In genomic region chr11:45713573-45713972, GRCh38 we compare ENCODE assay signal across 21 cellular contexts. TPM values are rescaled to one million over a fixed set of nuclear protein-coding genes. Genes with fewer than 3 reads are reported as not detected.
DNase-seq lines count a peak whose midpoint lies in the region; ATAC-seq and TF ChIP-seq lines count a peak whose summit lies in the region.
"Had no signal": no experiment of that assay in that cellular context is flagged by ENCODE, and none has a peak within 500 bp of the region (broad histone marks: within the 10 kb centered on the region; RNA-seq: fewer than 3 reads in every experiment).

No MANE protein-coding gene starts in this region.

- H3K27me3 Mint-ChIP-seq in MCF 10A (ENCODE audit: insufficient read depth, unreplicated experiment), result peaks cover 39% of the 10 kb centered on the region
- peaks cover 49% of the 10 kb centered on the region for H3K27me3 Mint-ChIP-seq in activated T-helper 17 cell treated with anti-CD3 and anti-CD28 coated beads, Interleukin-2, amount 50 U/mL, for 72 hours

- H3K9me3 ChIP-seq in breast epithelium, result no peaks in the 10 kb centered on the region
- H3K9me3 ChIP-seq: BLaER1 had no signal

- H3K9me3 Mint-ChIP-seq in MCF 10A (ENCODE audit: unreplicated experiment), result no peaks in the 10 kb centered on the region
- H3K9me3 Mint-ChIP-seq in activated T-helper 17 cell treated with anti-CD3 and anti-CD28 coated beads, Interleukin-2, amount 50 U/mL, for 72 hours, result no peaks in the 10 kb centered on the region

- no peaks in the 10 kb centered on the region for H3K36me3 ChIP-seq in breast epithelium
- H3K36me3 ChIP-seq: BLaER1 had no signal

- H3K27ac Mint-ChIP-seq in MCF 10A (ENCODE audit: low read depth, unreplicated experiment), result no peak overlapping the region
- no peak overlapping the region for H3K27ac Mint-ChIP-seq in activated T-helper 17 cell treated with anti-CD3 and anti-CD28 coated beads, Interleukin-2, amount 50 U/mL, for 72 hours
- H3K27ac Mint-ChIP-seq: CD4-positive, CD25-positive, alpha-beta regulatory T cell had no signal

- BruUV-seq in MCF 10A (replicated peaks; lab: Mats Ljungman, UMichigan), result no TSS peak

- peak; percentile 38 for ATAC-seq in activated T-helper 17 cell treated with anti-CD3 and anti-CD28 coated beads, Interleukin-2, amount 50 U/mL, for 72 hours (replicated peaks)
- no peak for ATAC-seq in HG03108 (IDR thresholded peaks at IDR 0.05; ENCODE audit: unreplicated experiment)

- no peak overlapping the region for H3K4me3 Mint-ChIP-seq in MCF 10A (ENCODE audit: unreplicated experiment)
- no peak overlapping the region for H3K4me3 Mint-ChIP-seq in activated T-helper 17 cell treated with anti-CD3 and anti-CD28 coated beads, Interleukin-2, amount 50 U/mL, for 72 hours
- H3K4me3 Mint-ChIP-seq: CD4-positive, CD25-positive, alpha-beta regulatory T cell had no signal

- H3K4me3 ChIP-seq in breast epithelium, result no peak overlapping the region
- no peak overlapping the region for H3K4me3 ChIP-seq in fibroblast of mammary gland (ENCODE audit: control insufficient read depth, low read depth, low read length)
- H3K4me3 ChIP-seq: BLaER1, PC-9, SK-N-MC had no signal

- intact Hi-C loops in MCF 10A (cut with micrococcal nuclease), result no loop called here
- intact Hi-C loops in breast epithelium (cut with DNase I; ENCODE audit: low total_unique reads), result no loop called here

- POLR2A ChIA-PET in MCF 10A (lab: Yijun Ruan, JAX), result interaction anchor here (0.6 to 1.1 kb wide), 2 partner anchors 10 to 23 kb away, joined by 3 read pairs; no protein-coding TSS in a partner anchor

- CTCF ChIA-PET in MCF 10A (lab: Yijun Ruan, JAX), result interaction anchor here (0.7 to 2.0 kb wide), 4 partner anchors 58 to 374 kb away, joined by 4 to 8 read pairs (median 6); no protein-coding TSS in a partner anchor

- no peaks in the 10 kb centered on the region for H3K4me1 ChIP-seq in breast epithelium

- no peak overlapping the region for H3K27ac ChIP-seq in breast epithelium
- H3K27ac ChIP-seq: BLaER1, PC-9, SK-N-MC had no signal

- DNase-seq in MCF 10A (ENCODE audit: unreplicated experiment) (peak; percentile 38), breast epithelium (ENCODE audit: low spot score in 2 of 2) (no peak), fibroblast of mammary gland (ENCODE audit: low read depth) (peak; percentile 28), DMS53 treated with DMSO at 0.1 percent for 48 hours (lab: John Stamatoyannopoulos, UW; ENCODE audit: unreplicated experiment) (no peak), cerebellar cortex (ENCODE audit: low spot score) (no peak)
- DNase-seq: CD4-positive, CD25-positive, alpha-beta regulatory T cell; H7; IMR-90; KG1; MM.1S; NCI-H2029 treated with DMSO at 0.1 percent for 48 hours; NCI-H446 treated with DMSO at 0.1 percent for 48 hours; NCI-H526 treated with DMSO at 0.1 percent for 48 hours; PC-9; RPMI8226; SHP77 had no signal

- TF ChIP-seq POLR2A in breast epithelium (IDR thresholded peaks at IDR 0.05), result no peak

- no peaks in the 10 kb centered on the region for H3K36me3 Mint-ChIP-seq in MCF 10A (ENCODE audit: insufficient read depth, unreplicated experiment)
- no peaks in the 10 kb centered on the region for H3K36me3 Mint-ChIP-seq in activated T-helper 17 cell treated with anti-CD3 and anti-CD28 coated beads, Interleukin-2, amount 50 U/mL, for 72 hours (ENCODE audit: low read depth)
- H3K36me3 Mint-ChIP-seq: CD4-positive, CD25-positive, alpha-beta regulatory T cell had no signal

- TF ChIP-seq CTCF in MCF 10A (IDR thresholded peaks at IDR 0.05; ENCODE audit: unreplicated experiment) (no peak), breast epithelium (IDR thresholded peaks at IDR 0.05) (no peak), fibroblast of mammary gland (conservative IDR thresholded peaks at IDR 0.05; ENCODE audit: control insufficient read depth, insufficient read depth, low read depth, low read length) (no peak)

- peaks cover 0 to 2% of the 10 kb centered on the region in 2 donors for H3K27me3 ChIP-seq in breast epithelium
- H3K27me3 ChIP-seq: BLaER1 had no signal

- H3K4me1 Mint-ChIP-seq in MCF 10A (ENCODE audit: insufficient read depth, unreplicated experiment), result peaks cover 3% of the 10 kb centered on the region
- H3K4me1 Mint-ChIP-seq in activated T-helper 17 cell treated with anti-CD3 and anti-CD28 coated beads, Interleukin-2, amount 50 U/mL, for 72 hours, result no peaks in the 10 kb centered on the region
- H3K4me1 Mint-ChIP-seq: CD4-positive, CD25-positive, alpha-beta regulatory T cell had no signal

RNA-seq across cellular contexts. Expression of gene CHST1, which starts 48.2 kb away (rescaled TPM):
- total RNA-seq in MCF 10A (2022) (not detected in 2 replicates), breast epithelium (1 to 10 TPM; 1.8 to 3.6 (median 2.2) TPM)
- total RNA-seq in activated T-helper 17 cell treated with anti-CD3 and anti-CD28 coated beads, Interleukin-2, amount 50 U/mL, for 72 hours, result not detected
- total RNA-seq: G401, IMR-90, PC-9 had no signal

Comparison
In these comparisons a context has a peak if more than half of its experiments do, and no peak if none do; other contexts are left out.
1. DNase-seq: peak in MCF 10A (single experiment) and fibroblast of mammary gland (single experiment); none in breast epithelium (0 of 2), DMS53 treated with DMSO at 0.1 percent for 48 hours (single experiment) and cerebellar cortex (single experiment).